18 cellular contexts compared by ENCODE assay signal in genomic region chr1:174289644-174290310, GRCh38.
A peak's percentile ranks its signal among the peaks of the same experiment; 100 is the strongest.
DNase-seq lines count a peak whose midpoint lies in the region; ATAC-seq and TF ChIP-seq lines count a peak whose summit lies in the region.
"Had no signal": no experiment of that assay in that cellular context is flagged by ENCODE, and none has a peak within 500 bp of the region (broad histone marks: within the 10 kb centered on the region; RNA-seq: fewer than 3 reads in every experiment).

No MANE protein-coding gene starts in this region.

- no peaks in the 10 kb centered on the region for H3K36me3 Mint-ChIP-seq in glutamatergic neuron (ENCODE audit: unreplicated experiment)

- intact Hi-C loops in spleen (cut with DNase I; ENCODE audit: low total_unique reads), result no loop called here

- no peak overlapping the region for H3K4me3 ChIP-seq in HEK293 (ENCODE audit: low read depth, low read length)
- no peak overlapping the region for H3K4me3 ChIP-seq in spleen
- H3K4me3 ChIP-seq: BLaER1, SJSA1 had no signal

- H3K4me1 Mint-ChIP-seq in glutamatergic neuron (ENCODE audit: low read depth, unreplicated experiment), result no peaks in the 10 kb centered on the region

- no peaks in the 10 kb centered on the region for H3K27me3 ChIP-seq in spleen (replicated peaks in 1 of 7)
- H3K27me3 ChIP-seq: BLaER1, SJSA1 had no signal

- DNase-seq in D341Med (ENCODE audit: low spot score) (peak; percentile 21), cerebellum (ENCODE audit: low spot score) (peak; percentile 5), left lobe of liver (ENCODE audit: low spot score) (peak; percentile 57), glutamatergic neuron (no peak), GM10248 (ENCODE audit: extremely low spot score) (no peak), spleen (no peak)
- DNase-seq: Calu3, DMS79, H7, NCI-H1417 treated with DMSO at 0.1 percent for 48 hours, NCI-H2029 treated with DMSO at 0.1 percent for 48 hours, NCI-H510A treated with DMSO at 0.1 percent for 48 hours, NCI-H774, PC-3 had no signal

- no peaks in the 10 kb centered on the region for H3K4me1 ChIP-seq in HEK293 (ENCODE audit: control insufficient read depth, insufficient read depth, low read length)
- H3K4me1 ChIP-seq in spleen, result no peaks in the 10 kb centered on the region
- H3K4me1 ChIP-seq: BLaER1, SJSA1 had no signal

- TF ChIP-seq CTCF in HEK293 (tag by site-specific recombination; IDR thresholded peaks at IDR 0.05) (no peak), glutamatergic neuron (IDR thresholded peaks at IDR 0.05; ENCODE audit: partially characterized antibody, unreplicated experiment) (no peak), GM10248 (IDR thresholded peaks at IDR 0.05; ENCODE audit: control extremely low read depth, extremely low read depth, low read depth, missing control alignments) (no peak), spleen (IDR thresholded peaks at IDR 0.05 in 8 of 11, conservative IDR thresholded peaks at IDR 0.05 in 3 of 11) (no peak)

- H3K27ac ChIP-seq in HEK293 (ENCODE audit: extremely low read depth, low read depth, low read length), result no peak overlapping the region
- H3K27ac ChIP-seq in spleen, result no peak overlapping the region
- H3K27ac ChIP-seq: BLaER1, SJSA1 had no signal

- CTCF ChIA-PET in HEK293 (lab: Yijun Ruan, JAX), result interaction anchor here (0.7 kb wide), 1 partner anchor 12 kb away, joined by 4 read pairs; no protein-coding TSS in a partner anchor
- CTCF ChIA-PET in GM10248 (lab: Yijun Ruan, JAX), result interaction anchor here (1.0 to 1.5 kb wide), 5 partner anchors 10 to 72 kb away, joined by 3 to 4 read pairs (median 3); no protein-coding TSS in a partner anchor

- peaks cover 0 to 14% of the 10 kb centered on the region in 2 experiments; a peak in 2 of 3 replicates for H3K36me3 ChIP-seq in HEK293 (ENCODE audit: control insufficient read depth in 2 of 2, insufficient read depth in 1 of 2, low read length in 2 of 2)
- peaks cover 0 to 62% (median 35%) of the 10 kb centered on the region in 6 donors for H3K36me3 ChIP-seq in spleen
- H3K36me3 ChIP-seq: SJSA1 had no signal

- no peaks in the 10 kb centered on the region for H3K27me3 Mint-ChIP-seq in glutamatergic neuron (ENCODE audit: unreplicated experiment)

- H3K9me3 ChIP-seq in HEK293 (ENCODE audit: control insufficient read depth, insufficient read depth, low read depth, low read length), result no peaks in the 10 kb centered on the region
- peaks cover 0 to 49% (median 36%) of the 10 kb centered on the region in 8 donors for H3K9me3 ChIP-seq in spleen
- H3K9me3 ChIP-seq: SJSA1 had no signal

- H3K27ac Mint-ChIP-seq in glutamatergic neuron (ENCODE audit: unreplicated experiment), result no peak overlapping the region
- H3K27ac Mint-ChIP-seq: CD8-positive, alpha-beta T cell had no signal

- peak; percentile 90 for ATAC-seq in left lobe of liver
- ATAC-seq: CD8-positive, alpha-beta T cell; PC-3 had no signal

- POLR2A ChIA-PET in HEK293 (lab: Yijun Ruan, JAX), result no interaction called here
- POLR2A ChIA-PET in GM10248 (lab: Yijun Ruan, JAX), result no interaction called here

- H3K9me3 Mint-ChIP-seq in glutamatergic neuron (ENCODE audit: unreplicated experiment), result no peaks in the 10 kb centered on the region

- WGBS in spleen, 5 donors, result 57 to 100% (median 74%) methylated on average over 2 of the region's 2 CpGs

- H3K4me3 Mint-ChIP-seq in glutamatergic neuron (ENCODE audit: unreplicated experiment), result no peak overlapping the region
- H3K4me3 Mint-ChIP-seq: CD8-positive, alpha-beta T cell had no signal

- no peak for TF ChIP-seq POLR2A in spleen (IDR thresholded peaks at IDR 0.05)

TF ChIP-seq in HEK293, 187 proteins besides CTCF, POLR2A, EP300 and RAD21:
- TF ChIP-seq ZNF837 (tag by site-specific recombination; IDR thresholded peaks at IDR 0.05), result no peak
- TF ChIP-seq ZNF629 (tag by site-specific recombination; IDR thresholded peaks at IDR 0.05), result no peak
- TF ChIP-seq ZNF449 (tag by site-specific recombination; IDR thresholded peaks at IDR 0.05), result peak; percentile 69; the same call in 1 of the 2 replicates
- no peak for TF ChIP-seq ZNF140 (tag by site-specific recombination; IDR thresholded peaks at IDR 0.05)
TF ChIP-seq in HEK293: peak in this region for 1.

Comparison
In these comparisons a context has a peak if more than half of its experiments do, and no peak if none do; other contexts are left out.
1. DNase-seq: peak in D341Med (single experiment), cerebellum (single experiment) and left lobe of liver (single experiment); none in glutamatergic neuron (single experiment), GM10248 (single experiment) and spleen (single experiment).